In genomic region chr13:111412251-111412650, GRCh38 we compare ENCODE assay signal across 23 cellular contexts.
"Had no signal": no experiment of that assay in that cellular context is flagged by ENCODE, and none has a peak within 500 bp of the region (broad histone marks: within the 10 kb centered on the region; RNA-seq: fewer than 3 reads in every experiment).

No MANE protein-coding gene starts in this region.

- H3K36me3 Mint-ChIP-seq: immature natural killer cell, natural killer cell had no signal

- H3K9me3 ChIP-seq: gastroesophageal sphincter, heart left ventricle, lower lobe of right lung, ovary, psoas muscle, thyroid gland, vagina had no signal

- DNase-seq: dermis blood vessel endothelial cell; effector memory CD8-positive, alpha-beta T cell; foreskin keratinocyte; heart left ventricle; hypothalamus; immature natural killer cell; islet precursor cell; left ventricle myocardium superior; lower lobe of right lung; natural killer cell; occipital lobe; ovary; psoas muscle; right cardiac atrium; stimulated activated CD4-positive, alpha-beta T cell treated with anti-CD3 and anti-CD28 coated beads, Interleukin-15, amount 100 ng/mL, for 24 hours; stimulated activated CD4-positive, alpha-beta T cell treated with anti-CD3 and anti-CD28 coated beads, Interleukin-2, amount 100 ng/mL, for 48 hours; stimulated activated naive CD4-positive, alpha-beta T cell; stimulated activated naive CD8-positive, alpha-beta T cell treated with anti-CD3 and anti-CD28 coated beads, Interleukin-15, amount 100 ng/mL, for 72 hours; thyroid gland had no signal

- ATAC-seq: effector memory CD8-positive, alpha-beta T cell; foreskin keratinocyte; gastroesophageal sphincter; heart left ventricle; left ventricle myocardium superior; lower lobe of right lung; natural killer cell; psoas muscle; right cardiac atrium; stimulated activated naive CD8-positive, alpha-beta T cell treated with anti-CD3 and anti-CD28 coated beads, Interleukin-15, amount 100 ng/mL, for 72 hours had no signal

- H3K4me3 ChIP-seq: coronary artery, heart left ventricle, lower lobe of right lung, ovary, psoas muscle, skin epidermis, thyroid gland had no signal

- H3K27me3 ChIP-seq: ovary, vagina had no signal

- H3K4me1 Mint-ChIP-seq: immature natural killer cell; natural killer cell; stimulated activated naive CD8-positive, alpha-beta T cell treated with anti-CD3 and anti-CD28 coated beads, Interleukin-15, amount 100 ng/mL, for 72 hours had no signal

- H3K27ac ChIP-seq: coronary artery, foreskin keratinocyte, gastroesophageal sphincter, heart left ventricle, lower lobe of right lung, ovary, psoas muscle, skin epidermis, thyroid gland, vagina had no signal

- H3K36me3 ChIP-seq: gastroesophageal sphincter, heart left ventricle, lower lobe of right lung, ovary, thyroid gland, vagina had no signal

- H3K4me3 Mint-ChIP-seq: effector memory CD8-positive, alpha-beta T cell; immature natural killer cell; natural killer cell; stimulated activated naive CD8-positive, alpha-beta T cell treated with anti-CD3 and anti-CD28 coated beads, Interleukin-15, amount 100 ng/mL, for 72 hours had no signal

- H3K4me1 ChIP-seq: foreskin keratinocyte, gastroesophageal sphincter, heart left ventricle, lower lobe of right lung, psoas muscle, thyroid gland, vagina had no signal

- H3K27ac Mint-ChIP-seq: effector memory CD8-positive, alpha-beta T cell; immature natural killer cell; natural killer cell; stimulated activated naive CD8-positive, alpha-beta T cell treated with anti-CD3 and anti-CD28 coated beads, Interleukin-15, amount 100 ng/mL, for 72 hours had no signal

- H3K9me3 Mint-ChIP-seq: effector memory CD8-positive, alpha-beta T cell; immature natural killer cell; natural killer cell; stimulated activated naive CD8-positive, alpha-beta T cell treated with anti-CD3 and anti-CD28 coated beads, Interleukin-15, amount 100 ng/mL, for 72 hours had no signal
